In the genomic region with DNA sequence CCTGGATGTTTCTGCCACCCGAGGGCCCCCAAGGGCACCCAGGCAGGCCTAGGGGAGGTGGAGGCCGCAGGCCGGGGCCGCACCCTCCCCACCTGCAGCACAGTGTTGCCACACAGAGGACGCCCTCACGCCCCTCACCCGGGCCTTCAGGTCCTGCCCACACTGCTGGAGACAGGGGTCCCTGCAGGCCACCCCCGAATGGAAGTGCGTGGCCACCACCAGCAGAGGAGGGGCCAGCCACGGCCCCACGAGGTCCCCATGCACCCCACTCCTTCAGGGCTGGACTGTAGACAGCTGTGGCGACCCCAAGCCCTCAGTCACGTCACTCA, we compare ENCODE assay signal across 1 cellular context.
TF ChIP-seq lines count a peak whose summit lies in the region.

No MANE protein-coding gene starts in this region.

TF ChIP-seq in HEK293, 187 proteins besides CTCF, POLR2A, EP300 and RAD21 (continued from another document):
- TF ChIP-seq ZNF777 (tag by site-specific recombination; IDR thresholded peaks at IDR 0.05; ENCODE audit: borderline replicate concordance): no peak
- TF ChIP-seq ZNF24 (tag by site-specific recombination; IDR thresholded peaks at IDR 0.05): no peak
- TF ChIP-seq, protein P1, sequence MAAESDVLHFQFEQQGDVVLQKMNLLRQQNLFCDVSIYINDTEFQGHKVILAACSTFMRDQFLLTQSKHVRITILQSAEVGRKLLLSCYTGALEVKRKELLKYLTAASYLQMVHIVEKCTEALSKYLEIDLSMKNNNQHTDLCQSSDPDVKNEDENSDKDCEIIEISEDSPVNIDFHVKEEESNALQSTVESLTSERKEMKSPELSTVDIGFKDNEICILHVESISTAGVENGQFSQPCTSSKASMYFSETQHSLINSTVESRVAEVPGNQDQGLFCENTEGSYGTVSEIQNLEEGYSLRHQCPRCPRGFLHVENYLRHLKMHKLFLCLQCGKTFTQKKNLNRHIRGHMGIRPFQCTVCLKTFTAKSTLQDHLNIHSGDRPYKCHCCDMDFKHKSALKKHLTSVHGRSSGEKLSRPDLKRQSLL (tag by site-specific recombination; IDR thresholded peaks at IDR 0.05): no peak
- TF ChIP-seq, protein P2, sequence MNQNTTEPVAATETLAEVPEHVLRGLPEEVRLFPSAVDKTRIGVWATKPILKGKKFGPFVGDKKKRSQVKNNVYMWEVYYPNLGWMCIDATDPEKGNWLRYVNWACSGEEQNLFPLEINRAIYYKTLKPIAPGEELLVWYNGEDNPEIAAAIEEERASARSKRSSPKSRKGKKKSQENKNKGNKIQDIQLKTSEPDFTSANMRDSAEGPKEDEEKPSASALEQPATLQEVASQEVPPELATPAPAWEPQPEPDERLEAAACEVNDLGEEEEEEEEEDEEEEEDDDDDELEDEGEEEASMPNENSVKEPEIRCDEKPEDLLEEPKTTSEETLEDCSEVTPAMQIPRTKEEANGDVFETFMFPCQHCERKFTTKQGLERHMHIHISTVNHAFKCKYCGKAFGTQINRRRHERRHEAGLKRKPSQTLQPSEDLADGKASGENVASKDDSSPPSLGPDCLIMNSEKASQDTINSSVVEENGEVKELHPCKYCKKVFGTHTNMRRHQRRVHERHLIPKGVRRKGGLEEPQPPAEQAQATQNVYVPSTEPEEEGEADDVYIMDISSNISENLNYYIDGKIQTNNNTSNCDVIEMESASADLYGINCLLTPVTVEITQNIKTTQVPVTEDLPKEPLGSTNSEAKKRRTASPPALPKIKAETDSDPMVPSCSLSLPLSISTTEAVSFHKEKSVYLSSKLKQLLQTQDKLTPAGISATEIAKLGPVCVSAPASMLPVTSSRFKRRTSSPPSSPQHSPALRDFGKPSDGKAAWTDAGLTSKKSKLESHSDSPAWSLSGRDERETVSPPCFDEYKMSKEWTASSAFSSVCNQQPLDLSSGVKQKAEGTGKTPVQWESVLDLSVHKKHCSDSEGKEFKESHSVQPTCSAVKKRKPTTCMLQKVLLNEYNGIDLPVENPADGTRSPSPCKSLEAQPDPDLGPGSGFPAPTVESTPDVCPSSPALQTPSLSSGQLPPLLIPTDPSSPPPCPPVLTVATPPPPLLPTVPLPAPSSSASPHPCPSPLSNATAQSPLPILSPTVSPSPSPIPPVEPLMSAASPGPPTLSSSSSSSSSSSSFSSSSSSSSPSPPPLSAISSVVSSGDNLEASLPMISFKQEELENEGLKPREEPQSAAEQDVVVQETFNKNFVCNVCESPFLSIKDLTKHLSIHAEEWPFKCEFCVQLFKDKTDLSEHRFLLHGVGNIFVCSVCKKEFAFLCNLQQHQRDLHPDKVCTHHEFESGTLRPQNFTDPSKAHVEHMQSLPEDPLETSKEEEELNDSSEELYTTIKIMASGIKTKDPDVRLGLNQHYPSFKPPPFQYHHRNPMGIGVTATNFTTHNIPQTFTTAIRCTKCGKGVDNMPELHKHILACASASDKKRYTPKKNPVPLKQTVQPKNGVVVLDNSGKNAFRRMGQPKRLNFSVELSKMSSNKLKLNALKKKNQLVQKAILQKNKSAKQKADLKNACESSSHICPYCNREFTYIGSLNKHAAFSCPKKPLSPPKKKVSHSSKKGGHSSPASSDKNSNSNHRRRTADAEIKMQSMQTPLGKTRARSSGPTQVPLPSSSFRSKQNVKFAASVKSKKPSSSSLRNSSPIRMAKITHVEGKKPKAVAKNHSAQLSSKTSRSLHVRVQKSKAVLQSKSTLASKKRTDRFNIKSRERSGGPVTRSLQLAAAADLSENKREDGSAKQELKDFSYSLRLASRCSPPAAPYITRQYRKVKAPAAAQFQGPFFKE (tag by site-specific recombination; IDR thresholded peaks at IDR 0.05; ENCODE audit: borderline replicate concordance): no peak
